ENCODE assay signal across 16 cellular contexts in the genomic region with DNA sequence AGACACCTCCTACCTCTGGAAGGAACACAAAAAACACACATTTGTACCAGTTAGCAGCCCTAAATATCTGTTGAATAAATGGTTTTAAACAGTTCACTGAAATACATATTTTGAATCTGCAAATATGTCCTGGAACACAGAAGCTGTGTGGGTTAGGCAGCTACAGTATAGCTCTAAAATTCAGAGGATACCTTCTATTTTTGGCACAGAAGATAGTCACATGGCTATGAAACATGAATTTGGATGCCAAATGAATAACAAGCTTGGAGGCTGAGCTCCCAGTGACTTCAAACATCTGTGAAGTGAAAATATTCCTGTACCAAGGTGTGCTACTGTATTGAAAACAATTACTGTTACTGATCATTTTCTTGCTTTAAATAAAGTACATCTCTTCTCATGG.
A peak's percentile ranks its signal among the peaks of the same experiment; 100 is the strongest.
DNase-seq lines count a peak whose midpoint lies in the region; ATAC-seq and TF ChIP-seq lines count a peak whose summit lies in the region.
"Had no signal": no experiment of that assay in that cellular context is flagged by ENCODE, and none has a peak within 500 bp of the region (broad histone marks: within the 10 kb centered on the region; RNA-seq: fewer than 3 reads in every experiment).

No MANE protein-coding gene starts in this region.

- DNase-seq in Ammon's horn (ENCODE audit: low spot score) (peak; percentile 23), caudate nucleus (lab: John Stamatoyannopoulos, UW) (peak in 4 of 61 donors; percentile 21 to 39 (median 36)), left ventricle myocardium superior (no peak), neural progenitor cell (ENCODE audit: low spot score) (no peak), stomach (no peak), HUDEP-2 (lab: John Stamatoyannopoulos, UW; ENCODE audit: unreplicated experiment in 76 of 76) (no peak), NCI-H1048 (lab: John Stamatoyannopoulos, UW) (no peak)
- DNase-seq: CD8-positive, alpha-beta T cell; COR-L47; DMS153; DMS79 treated with DMSO at 0.1 percent for 48 hours; EL; H7 had no signal

- no peak overlapping the region for H3K4me2 ChIP-seq in neural progenitor cell
- H3K4me2 ChIP-seq: GM23338 had no signal

- no peak for TF ChIP-seq POLR2A in stomach (IDR thresholded peaks at IDR 0.05)

- no peak overlapping the region for H3K9ac ChIP-seq in neural progenitor cell

- H3K79me2 ChIP-seq in neural progenitor cell (ENCODE audit: low read depth), result no peaks in the 10 kb centered on the region

- intact Hi-C loops in left ventricle myocardium superior (cut with micrococcal nuclease), result loop anchor here (10.0 kb wide), 1 partner anchor 94 kb away; no protein-coding TSS in a partner anchor
- intact Hi-C loops in stomach (cut with DNase I; ENCODE audit: low total_unique reads), result no loop called here

- H3K4me3 Mint-ChIP-seq in neural progenitor cell, result no peak overlapping the region
- H3K4me3 Mint-ChIP-seq: CD14-positive monocyte; CD8-positive, alpha-beta T cell; GM23338 had no signal

- H3K27ac ChIP-seq in caudate nucleus (ENCODE audit: low read depth, low read length), result peak overlapping the region; percentile 11
- no peak overlapping the region for H3K27ac ChIP-seq in neural progenitor cell
- no peak overlapping the region for H3K27ac ChIP-seq in stomach

- H4K20me1 ChIP-seq in neural progenitor cell (ENCODE audit: low read depth), result no peaks in the 10 kb centered on the region

- H3K36me3 ChIP-seq in neural progenitor cell (no peaks in the 10 kb centered on the region), stomach (no peaks in the 10 kb centered on the region)

- H3K27me3 Mint-ChIP-seq in neural progenitor cell (ENCODE audit: insufficient read depth, low read depth), result no peaks in the 10 kb centered on the region

- no peaks in the 10 kb centered on the region for H3K36me3 Mint-ChIP-seq in neural progenitor cell
- H3K36me3 Mint-ChIP-seq: CD14-positive monocyte; CD8-positive, alpha-beta T cell had no signal

- H3F3A ChIP-seq in neural progenitor cell (ENCODE audit: low read depth), result peaks cover 18% of the 10 kb centered on the region

- H3K4me3 ChIP-seq in neural progenitor cell (no peak overlapping the region), stomach (no peak overlapping the region)
- H3K4me3 ChIP-seq: GM23338 had no signal

- H3K27ac Mint-ChIP-seq in neural progenitor cell, result peak overlapping the region; percentile 82
- H3K27ac Mint-ChIP-seq: CD14-positive monocyte; CD8-positive, alpha-beta T cell had no signal

- H3K4me1 Mint-ChIP-seq in neural progenitor cell, result peaks cover 50% of the 10 kb centered on the region

- peaks cover 37% of the 10 kb centered on the region for H3K4me1 ChIP-seq in neural progenitor cell
- peaks cover 0 to 14% (median 3%) of the 10 kb centered on the region in 4 donors for H3K4me1 ChIP-seq in stomach

- H2AFZ ChIP-seq in neural progenitor cell (replicated peaks), result no peak overlapping the region
- H2AFZ ChIP-seq: GM23338 had no signal

- TF ChIP-seq EP300 in stomach (IDR thresholded peaks at IDR 0.05), result no peak

- H3K27me3 ChIP-seq in neural progenitor cell (no peaks in the 10 kb centered on the region), stomach (no peaks in the 10 kb centered on the region)

- H3K9me3 ChIP-seq in neural progenitor cell (ENCODE audit: low read depth) (no peaks in the 10 kb centered on the region), stomach (no peaks in the 10 kb centered on the region)

- ATAC-seq in left ventricle myocardium superior, result peak; percentile 66
- ATAC-seq: CD8-positive, alpha-beta T cell; GM23338; HepG2 had no signal

- no peaks in the 10 kb centered on the region for H3K9me3 Mint-ChIP-seq in neural progenitor cell
- H3K9me3 Mint-ChIP-seq: GM23338 had no signal

- TF ChIP-seq CTCF in neural progenitor cell (IDR thresholded peaks at IDR 0.05) (no peak), stomach (IDR thresholded peaks at IDR 0.05) (no peak)
